8 cellular contexts compared by ENCODE assay signal in the genomic region with DNA sequence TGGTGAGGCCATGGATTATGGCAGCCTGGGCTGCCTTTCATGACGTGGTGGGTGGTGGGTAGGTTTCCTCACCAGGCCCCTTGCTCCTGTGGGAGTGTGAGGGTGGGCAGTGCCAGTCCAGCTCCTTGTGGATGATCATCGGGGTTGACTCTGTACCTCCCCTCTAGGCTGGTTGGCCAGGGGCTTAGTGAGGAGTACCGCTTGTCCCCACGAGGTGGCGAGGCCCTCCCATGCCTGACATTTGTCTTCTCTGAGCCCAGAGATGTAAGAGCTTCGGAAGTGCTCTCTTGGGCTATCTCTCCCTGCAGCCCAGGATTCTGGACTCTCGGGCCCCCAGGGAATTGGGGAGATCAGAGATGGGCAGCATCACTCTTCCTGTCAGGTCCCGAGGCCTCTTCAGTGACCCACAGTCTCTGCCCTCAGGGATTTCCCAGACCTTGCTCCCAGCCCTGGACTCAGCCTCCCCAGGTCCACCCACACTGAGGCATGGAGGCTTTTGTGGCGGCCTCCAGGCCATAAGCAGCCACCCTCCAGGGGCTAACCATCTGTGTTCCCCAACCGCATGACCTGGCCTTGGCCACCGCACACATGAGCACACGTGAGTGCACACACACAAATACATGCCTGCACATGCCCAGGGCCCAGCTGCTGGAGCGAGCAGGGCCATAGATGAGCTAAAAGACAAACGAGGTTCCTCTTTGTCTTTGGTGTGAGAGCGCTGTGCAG. TPM values are rescaled to one million over a fixed set of nuclear protein-coding genes. Genes with fewer than 3 reads are reported as not detected.
DNase-seq lines count a peak whose midpoint lies in the region; ATAC-seq and TF ChIP-seq lines count a peak whose summit lies in the region.

No MANE protein-coding gene starts in this region.

- no peak overlapping the region for H3K27ac Mint-ChIP-seq in activated CD4-positive, alpha-beta T cell treated with anti-CD3 and anti-CD28 coated beads for 36 hours

- H3K9me3 Mint-ChIP-seq in activated CD4-positive, alpha-beta T cell treated with anti-CD3 and anti-CD28 coated beads for 36 hours (ENCODE audit: low read depth), result no peaks in the 10 kb centered on the region

- no peak overlapping the region for H3K4me3 Mint-ChIP-seq in activated CD4-positive, alpha-beta T cell treated with anti-CD3 and anti-CD28 coated beads for 36 hours

- H2BK15ac ChIP-seq in IMR-90 (ENCODE audit: low read depth, low read length), result no peak overlapping the region

- H2BK5ac ChIP-seq in IMR-90 (ENCODE audit: low read depth, low read length, poor library complexity, severe bottlenecking), result no peak overlapping the region

- 0 out of 4 replicates have a peak, but pooled peaks cover 0 to 2% of the 10 kb centered on the region in 2 experiments for H3K79me1 ChIP-seq in IMR-90 (ENCODE audit: low read depth in 1 of 2, low read length in 2 of 2)

- H4K8ac ChIP-seq in IMR-90 (ENCODE audit: low read depth in 2 of 2, low read length in 2 of 2), result peak overlapping the region in 1 of 2 experiments; percentile 34; a peak in 1 of 4 replicates

- H3K4me3 ChIP-seq in IMR-90 (ENCODE audit: insufficient read depth, low read depth, low read length) (no peak overlapping the region), sigmoid colon (no peak overlapping the region)

- H2AK9ac ChIP-seq in IMR-90 (replicated peaks; ENCODE audit: low read depth, low read length, poor library complexity), result peak overlapping the region; percentile 48

- H3K4me2 ChIP-seq in IMR-90 (ENCODE audit: low read depth, low read length), result no peak overlapping the region

- TF ChIP-seq RAD21 in IMR-90 (IDR thresholded peaks at IDR 0.05; ENCODE audit: low read length), result peak; percentile 85

- peaks cover 3% of the 10 kb centered on the region; the same call in 1 of the 2 replicates for H3K4me1 ChIP-seq in IMR-90 (ENCODE audit: control insufficient read depth, insufficient read depth, low read length)
- peaks cover 0 to 27% (median 19%) of the 10 kb centered on the region in 4 donors for H3K4me1 ChIP-seq in sigmoid colon

- peaks cover 45% of the 10 kb centered on the region for H3K27me3 Mint-ChIP-seq in activated CD4-positive, alpha-beta T cell treated with anti-CD3 and anti-CD28 coated beads for 36 hours

- H3K4me1 Mint-ChIP-seq in activated CD4-positive, alpha-beta T cell treated with anti-CD3 and anti-CD28 coated beads for 36 hours, result no peaks in the 10 kb centered on the region

- no peak for TF ChIP-seq EP300 in sigmoid colon (IDR thresholded peaks at IDR 0.05)

- H3K4ac ChIP-seq in IMR-90 (ENCODE audit: low read depth, low read length), result no peak overlapping the region

- no TSS peak for BruUV-seq in IMR-90 (replicated peaks; lab: Mats Ljungman, UMichigan)

- peak overlapping the region; percentile 80 for H2AFZ ChIP-seq in IMR-90 (replicated peaks; ENCODE audit: low read length, poor library complexity)

- H2BK20ac ChIP-seq in IMR-90 (ENCODE audit: low read depth, low read length), result no peak overlapping the region

- H3K9ac ChIP-seq in IMR-90 (ENCODE audit: low read depth, low read length), result no peak overlapping the region

- no peak overlapping the region for H3K14ac ChIP-seq in IMR-90 (replicated peaks; ENCODE audit: low read depth, low read length)

- H3K9me3 ChIP-seq in IMR-90 (ENCODE audit: control insufficient read depth, insufficient read depth, low read length) (no peaks in the 10 kb centered on the region), sigmoid colon (no peaks in the 10 kb centered on the region)

- H3K56ac ChIP-seq in IMR-90 (ENCODE audit: extremely low read depth, insufficient read depth, low read length), result no peak overlapping the region

- H3K36me3 ChIP-seq in IMR-90 (ENCODE audit: control insufficient read depth, insufficient read depth, low read length), result no peaks in the 10 kb centered on the region; the same call in 1 of the 2 replicates
- peaks cover 0 to 15% (median 9%) of the 10 kb centered on the region in 4 donors for H3K36me3 ChIP-seq in sigmoid colon

- peak; percentile 72 for DNase-seq in activated CD4-positive, alpha-beta T cell treated with anti-CD3 and anti-CD28 coated beads for 36 hours
- DNase-seq in activated CD4-positive, alpha-beta T cell treated with anti-CD3 and anti-CD28 coated beads, Interleukin-2, amount 50 U/mL, for 4 hours, result no peak
- DNase-seq in IMR-90 (peak; percentile 73), SKM-1 treated with dmso at 0.1 percent for 144 hours (lab: John Stamatoyannopoulos, UW; ENCODE audit: unreplicated experiment) (peak; percentile 44), dermis microvascular lymphatic vessel endothelial cell (ENCODE audit: low read depth in 2 of 2) (peak; percentile 44 to 80), mesenteric fat pad (ENCODE audit: low spot score) (peak; percentile 79), sigmoid colon (no peak)

- no peak overlapping the region for H3K18ac ChIP-seq in IMR-90 (ENCODE audit: low read depth, low read length)

- WGBS in IMR-90 (ENCODE audit: extremely low coverage in 2 of 2, insufficient read length in 1 of 2), 2 experiments, result 5% methylated on average over 6 of the region's 15 CpGs; no CpG with 5 or more reads in 1 of the 2 experiments
- 52 to 65% methylated on average over 15 of the region's 15 CpGs for WGBS in sigmoid colon, 2 donors

- no peak overlapping the region for H2AK5ac ChIP-seq in IMR-90 (ENCODE audit: low read depth, low read length)

- H4K91ac ChIP-seq in IMR-90 (ENCODE audit: insufficient read depth, low read depth, low read length), result no peak overlapping the region; the same call in 1 of the 2 replicates

- ATAC-seq in activated CD4-positive, alpha-beta T cell treated with anti-CD3 and anti-CD28 coated beads for 36 hours, result peak; percentile 70
- peak; percentile 63 for ATAC-seq in GM21723 (IDR thresholded peaks at IDR 0.05; ENCODE audit: unreplicated experiment)
- ATAC-seq in IMR-90 (ENCODE audit: low read depth), result peak; percentile 87

- in situ Hi-C loops in IMR-90 (cut with MboI; ENCODE audit: low sequenced_read_pairs), result loop anchor here (5.0 to 25.0 kb wide), 4 partner anchors 79 to 1356 kb away; partner anchors contain the start of gene SFXN5

- no peaks in the 10 kb centered on the region for H3K9me1 ChIP-seq in IMR-90 (ENCODE audit: insufficient read depth, low read length)

- peaks cover 30% of the 10 kb centered on the region for H3K27me3 ChIP-seq in IMR-90 (ENCODE audit: control insufficient read depth, insufficient read depth, low read length)
- peaks cover 0 to 33% (median 10%) of the 10 kb centered on the region in 3 donors for H3K27me3 ChIP-seq in sigmoid colon

- dilution Hi-C loops in IMR-90 (cut with HindIII; ENCODE audit: low sequenced_read_pairs, unreplicated experiment), result no loop called here

- intact Hi-C loops in activated CD4-positive, alpha-beta T cell treated with anti-CD3 and anti-CD28 coated beads for 36 hours (cut with DNase I, micrococcal nuclease), result loop anchor here in 1 of 2 experiments (1.0 to 2.0 kb wide), 3 partner anchors 41 to 283 kb away; no protein-coding TSS in a partner anchor
- intact Hi-C loops in IMR-90 (cut with micrococcal nuclease), result loop anchor here (1.0 to 2.0 kb wide), 3 partner anchors 80 to 191 kb away; partner anchors contain the start of gene SFXN5
- intact Hi-C loops in sigmoid colon (cut with DNase I), result loop anchor here (5.0 kb wide), 1 partner anchor 79 kb away; no protein-coding TSS in a partner anchor

- no peak for TF ChIP-seq POLR2A in IMR-90 (IDR thresholded peaks at IDR 0.05; ENCODE audit: low read depth, low read length)
- no peak for TF ChIP-seq POLR2A in sigmoid colon (IDR thresholded peaks at IDR 0.05)

- H3K23ac ChIP-seq in IMR-90 (ENCODE audit: low read depth, low read length), result no peak overlapping the region

- CTCF ChIA-PET in activated CD4-positive, alpha-beta T cell treated with anti-CD3 and anti-CD28 coated beads for 36 hours (lab: Charles Lee), result interaction anchor here (0.6 to 4.8 kb wide), 21 partner anchors 9 to 319 kb away, joined by 3 to 60 read pairs (median 5); partner anchors contain the start of gene EMX1
- CTCF ChIA-PET in IMR-90 (lab: Yijun Ruan, JAX), result interaction anchor here (0.6 to 2.7 kb wide), 17 partner anchors 9 to 319 kb away, joined by 3 to 15 read pairs (median 6); no protein-coding TSS in a partner anchor

- no peak overlapping the region for H4K5ac ChIP-seq in IMR-90 (ENCODE audit: low read depth, low read length)

- H3K27ac ChIP-seq in IMR-90 (ENCODE audit: insufficient read depth, low read length) (no peak overlapping the region), sigmoid colon (no peak overlapping the region)

- H2BK120ac ChIP-seq in IMR-90 (ENCODE audit: low read depth, low read length), result no peak overlapping the region

- POLR2A ChIA-PET in activated CD4-positive, alpha-beta T cell treated with anti-CD3 and anti-CD28 coated beads for 36 hours (lab: Charles Lee), result no interaction called here
- POLR2A ChIA-PET in IMR-90 (lab: Charles Lee; ENCODE audit: unreplicated experiment), result no interaction called here

- H3K36me3 Mint-ChIP-seq in activated CD4-positive, alpha-beta T cell treated with anti-CD3 and anti-CD28 coated beads for 36 hours (ENCODE audit: low read depth), result peaks cover 13% of the 10 kb centered on the region

- peaks cover 4% of the 10 kb centered on the region; the same call in 1 of the 2 replicates for H4K20me1 ChIP-seq in IMR-90 (ENCODE audit: insufficient read depth, low read length)

- peak; percentile 86 for TF ChIP-seq CTCF in IMR-90 (conservative IDR thresholded peaks at IDR 0.05; ENCODE audit: low read depth, low read length)
- peak in 2 of 4 experiments; percentile 29 for TF ChIP-seq CTCF in sigmoid colon (IDR thresholded peaks at IDR 0.05)

TF ChIP-seq in IMR-90, 13 proteins besides CTCF, POLR2A, EP300 and RAD21 (continues in another document):
- TF ChIP-seq CHD1 (IDR thresholded peaks at IDR 0.05; ENCODE audit: low read depth, low read length), result no peak
- no peak for TF ChIP-seq MAZ (IDR thresholded peaks at IDR 0.05; ENCODE audit: borderline replicate concordance, low read depth, low read length)
- TF ChIP-seq SMC3 (IDR thresholded peaks at IDR 0.05; ENCODE audit: low read depth, low read length), result peak; percentile 86

RNA-seq across cellular contexts. Expression of gene SPR, which starts 6.5 kb away (rescaled TPM):
- 1 to 10 TPM; 7.3 to 9.8 TPM for total RNA-seq in activated CD4-positive, alpha-beta T cell treated with anti-CD3 and anti-CD28 coated beads for 36 hours
- 15.8 and 17.4 TPM in 2 replicates for total RNA-seq in IMR-90 (2012; rRNA removed)
- 14.3 and 14.9 TPM in 2 replicates for polyA plus RNA-seq in IMR-90 (2012; rRNA removed)
- 17.3 and 23.3 TPM in 2 replicates for polyA plus RNA-seq in IMR-90 (2012; cell fraction: cytosol; rRNA removed)
- 4.1 and 5.8 TPM in 2 replicates for polyA plus RNA-seq in IMR-90 (2012; cell fraction: nucleus; rRNA removed; ENCODE audit: low replicate concordance)
- total RNA-seq in dermis microvascular lymphatic vessel endothelial cell, result 33.9 and 45.8 TPM in 2 replicates
- total RNA-seq in mesenteric fat pad, result 38.6 TPM
- total RNA-seq in sigmoid colon, result 10 to 100 TPM; 31.0 to 51.8 (median 37.6) TPM
- 10 to 100 TPM; 46.1 to 69.8 (median 58.9) TPM for polyA plus RNA-seq in sigmoid colon

RNA-seq across cellular contexts. Expression of gene EMX1, which starts 23.6 kb away (rescaled TPM):
- not detected for total RNA-seq in activated CD4-positive, alpha-beta T cell treated with anti-CD3 and anti-CD28 coated beads for 36 hours
- total RNA-seq in IMR-90 (2012; rRNA removed) (not detected in 2 replicates), dermis microvascular lymphatic vessel endothelial cell (not detected in 2 replicates), mesenteric fat pad (not detected), sigmoid colon (not detected)
- polyA plus RNA-seq in IMR-90 (2012; rRNA removed) (not detected in 2 replicates), sigmoid colon (1 to 10 TPM in 1 of 3 donors, under 1 TPM in 2; 0.60 to 1.4 (median 0.71) TPM)
- not detected in 2 replicates for polyA plus RNA-seq in IMR-90 (2012; cell fraction: cytosol; rRNA removed)
- not detected in 2 replicates for polyA plus RNA-seq in IMR-90 (2012; cell fraction: nucleus; rRNA removed; ENCODE audit: low replicate concordance)

Comparison
In these comparisons a context has a peak if more than half of its experiments do, and no peak if none do; other contexts are left out.
1. DNase-seq: peak in activated CD4-positive, alpha-beta T cell treated with anti-CD3 and anti-CD28 coated beads for 36 hours (single experiment), IMR-90 (single experiment), SKM-1 treated with dmso at 0.1 percent for 144 hours (single experiment), dermis microvascular lymphatic vessel endothelial cell (2 of 2) and mesenteric fat pad (single experiment); none in activated CD4-positive, alpha-beta T cell treated with anti-CD3 and anti-CD28 coated beads, Interleukin-2, amount 50 U/mL, for 4 hours (0 of 2) and sigmoid colon (single experiment).
2. Peak in every context shown above with its lines, with median percentiles within 50 percentile points of each other: ATAC-seq.